In the genomic region with DNA sequence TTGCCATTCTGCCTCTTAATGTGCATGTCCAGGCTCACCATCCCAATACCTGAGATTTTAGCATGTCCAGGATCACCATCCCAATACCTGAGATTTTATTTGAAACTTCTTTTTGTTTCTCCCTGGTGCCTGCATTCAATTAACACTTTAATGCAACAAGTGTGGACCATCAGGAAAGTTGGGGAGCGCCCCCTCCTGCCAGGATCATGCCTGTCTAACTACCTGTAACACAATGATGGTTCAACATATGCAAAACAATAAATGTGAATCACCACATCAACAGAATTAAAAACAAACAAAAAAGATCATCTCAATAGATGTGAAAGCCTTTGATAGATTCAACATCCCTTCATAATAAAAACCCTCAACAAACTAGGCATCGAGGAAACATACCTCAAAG, we compare ENCODE assay signal across 23 cellular contexts.
"Had no signal": no experiment of that assay in that cellular context is flagged by ENCODE, and none has a peak within 500 bp of the region (broad histone marks: within the 10 kb centered on the region; RNA-seq: fewer than 3 reads in every experiment).

No MANE protein-coding gene starts in this region.

- H3K4me2 ChIP-seq: KMS-11 had no signal

- H3K9ac ChIP-seq: KMS-11 had no signal

- H3K4me1 ChIP-seq: Peyer's patch, SJSA1 had no signal

- H3K27ac ChIP-seq: HL-60, KMS-11, Peyer's patch, SJSA1, SK-N-MC had no signal

- H3K27me3 ChIP-seq: Peyer's patch, SJSA1 had no signal

- H3K27ac Mint-ChIP-seq: IgD-negative memory B cell had no signal

- H3K4me3 ChIP-seq: K562, Peyer's patch, SJSA1, SK-N-MC had no signal

- DNase-seq: Kasumi-1, MV-4-11, NCI-H1048, NCI-H1105, NCI-H1417, NCI-H1436 treated with DMSO at 0.1 percent for 48 hours, NCI-H1694, NCI-H187 treated with DMSO at 0.1 percent for 48 hours, NCI-H2029 treated with DMSO at 0.1 percent for 48 hours, NCI-H2171 treated with DMSO at 0.1 percent for 48 hours, NCI-H524, NCI-H526 treated with DMSO at 0.1 percent for 48 hours, NCI-H748 treated with DMSO at 0.1 percent for 48 hours, PC-3, Peyer's patch, SIG-M5 had no signal

- H3K4me3 Mint-ChIP-seq: IgD-negative memory B cell had no signal

- H3K36me3 Mint-ChIP-seq: IgD-negative memory B cell had no signal

- H3K27me3 Mint-ChIP-seq: IgD-negative memory B cell had no signal

- ATAC-seq: K562, PC-3, Right ventricle myocardium inferior had no signal

- H3K9me3 ChIP-seq: Peyer's patch, SJSA1 had no signal

- H3K9me3 Mint-ChIP-seq: IgD-negative memory B cell had no signal

- H3K4me1 Mint-ChIP-seq: IgD-negative memory B cell had no signal

- H3K36me3 ChIP-seq: Peyer's patch, SJSA1 had no signal
